Comparison of ENCODE assay signal across 11 cellular contexts in the genomic region with DNA sequence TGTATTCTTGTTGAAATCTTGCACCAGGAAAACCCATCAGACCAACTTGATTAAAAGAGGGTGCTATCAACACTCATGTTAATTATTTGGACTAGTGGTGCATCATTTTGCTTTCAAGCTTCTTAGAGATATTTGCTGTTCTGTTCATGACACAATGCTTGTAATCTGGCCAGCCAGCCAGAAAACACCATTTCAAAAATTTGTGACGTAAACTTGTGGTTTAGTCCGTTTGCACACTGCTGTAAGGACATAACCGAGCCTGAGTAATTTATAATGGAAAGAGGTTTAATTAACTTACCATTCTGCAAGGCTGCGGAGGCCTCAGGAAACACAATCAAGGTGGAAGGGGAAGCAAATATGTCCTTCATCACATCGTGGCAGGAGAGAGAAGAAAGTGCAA.
DNase-seq lines count a peak whose midpoint lies in the region; ATAC-seq and TF ChIP-seq lines count a peak whose summit lies in the region.
"Had no signal": no experiment of that assay in that cellular context is flagged by ENCODE, and none has a peak within 500 bp of the region (broad histone marks: within the 10 kb centered on the region; RNA-seq: fewer than 3 reads in every experiment).

No MANE protein-coding gene starts in this region.

- no peak overlapping the region for H3K4me2 ChIP-seq in DND-41 (ENCODE audit: insufficient read depth, low read length)
- no peak overlapping the region for H3K4me2 ChIP-seq in parathyroid adenoma (ENCODE audit: low read length)

- H3K27ac ChIP-seq in DND-41 (ENCODE audit: low read length) (peak overlapping the region; percentile 62), parathyroid adenoma (peak overlapping the region; percentile 26)

- no peaks in the 10 kb centered on the region for H4K20me1 ChIP-seq in DND-41 (ENCODE audit: insufficient read depth, low read length)

- H3K36me3 ChIP-seq in DND-41 (ENCODE audit: insufficient read depth, low read length) (no peaks in the 10 kb centered on the region), parathyroid adenoma (ENCODE audit: control insufficient read depth, insufficient read depth, low read length) (no peaks in the 10 kb centered on the region)

- no peak for TF ChIP-seq CTCF in DND-41 (IDR thresholded peaks at IDR 0.05; ENCODE audit: borderline replicate concordance, extremely low read depth, low read length, poor library complexity, severe bottlenecking)
- no peak for TF ChIP-seq CTCF in parathyroid adenoma (IDR thresholded peaks at IDR 0.05)

- no peak overlapping the region for H3K4me3 ChIP-seq in DND-41 (ENCODE audit: low read depth in 1 of 2, low read length in 2 of 2)
- H3K4me3 ChIP-seq in parathyroid adenoma (ENCODE audit: low read depth, low read length) = no peak overlapping the region

- H3K27ac Mint-ChIP-seq in activated CD4-positive, alpha-beta T cell treated with anti-CD3 and anti-CD28 coated beads for 36 hours = no peak overlapping the region
- H3K27ac Mint-ChIP-seq: activated CD8-positive, alpha-beta memory T cell treated with anti-CD3 and anti-CD28 coated beads, Interleukin-2, amount 10 ng/mL, durations not matched to agents 7 days and 5 days; CD4-positive, alpha-beta memory T cell had no signal

- H3K36me3 Mint-ChIP-seq in activated CD4-positive, alpha-beta T cell treated with anti-CD3 and anti-CD28 coated beads for 36 hours (ENCODE audit: low read depth) = no peaks in the 10 kb centered on the region
- H3K36me3 Mint-ChIP-seq: CD4-positive, alpha-beta memory T cell had no signal

- POLR2A ChIA-PET in activated CD4-positive, alpha-beta T cell treated with anti-CD3 and anti-CD28 coated beads for 36 hours (lab: Charles Lee) = no interaction called here
- POLR2A ChIA-PET in HEK293T (lab: Yijun Ruan, JAX) = no interaction called here

- H2AFZ ChIP-seq in DND-41 (ENCODE audit: low read depth, low read length) = no peak overlapping the region
- H2AFZ ChIP-seq in parathyroid adenoma = no peak overlapping the region

- H3K4me1 Mint-ChIP-seq in activated CD4-positive, alpha-beta T cell treated with anti-CD3 and anti-CD28 coated beads for 36 hours = peaks cover 11% of the 10 kb centered on the region

- intact Hi-C loops in activated CD4-positive, alpha-beta T cell treated with anti-CD3 and anti-CD28 coated beads for 36 hours (cut with DNase I, micrococcal nuclease) = no loop called here

- no peaks in the 10 kb centered on the region for H3K9me3 ChIP-seq in DND-41 (ENCODE audit: insufficient read depth, low read length, severe bottlenecking)
- no peaks in the 10 kb centered on the region for H3K9me3 ChIP-seq in parathyroid adenoma (ENCODE audit: control insufficient read depth, low read length)

- H3K4me3 Mint-ChIP-seq in activated CD4-positive, alpha-beta T cell treated with anti-CD3 and anti-CD28 coated beads for 36 hours = no peak overlapping the region
- H3K4me3 Mint-ChIP-seq: activated CD8-positive, alpha-beta memory T cell treated with anti-CD3 and anti-CD28 coated beads, Interleukin-2, amount 10 ng/mL, durations not matched to agents 7 days and 5 days; CD4-positive, alpha-beta memory T cell had no signal

- H3K9me3 Mint-ChIP-seq in activated CD4-positive, alpha-beta T cell treated with anti-CD3 and anti-CD28 coated beads for 36 hours (ENCODE audit: low read depth) = no peaks in the 10 kb centered on the region

- H3K9ac ChIP-seq in DND-41 (ENCODE audit: low read depth, low read length) (no peak overlapping the region), parathyroid adenoma (no peak overlapping the region)

- H3K79me2 ChIP-seq in DND-41 (ENCODE audit: insufficient read depth, low read length) (no peaks in the 10 kb centered on the region), parathyroid adenoma (no peaks in the 10 kb centered on the region)

- no peak for ATAC-seq in DND-41 (ENCODE audit: insufficient read depth, low read depth)
- ATAC-seq in activated CD4-positive, alpha-beta T cell treated with anti-CD3 and anti-CD28 coated beads for 36 hours = no peak
- ATAC-seq: activated CD8-positive, alpha-beta memory T cell treated with anti-CD3 and anti-CD28 coated beads, Interleukin-2, amount 10 ng/mL, durations not matched to agents 7 days and 5 days had no signal

- H3K4me1 ChIP-seq in DND-41 (ENCODE audit: insufficient read depth, low read length) (peaks cover 51% of the 10 kb centered on the region), parathyroid adenoma (no peaks in the 10 kb centered on the region)

- CTCF ChIA-PET in activated CD4-positive, alpha-beta T cell treated with anti-CD3 and anti-CD28 coated beads for 36 hours (lab: Charles Lee) = interaction anchor here (0.6 to 0.7 kb wide), 2 partner anchors 157 to 433 kb away, joined by 3 read pairs; no protein-coding TSS in a partner anchor
- CTCF ChIA-PET in HEK293T (lab: Yijun Ruan, JAX) = no interaction called here

- DNase-seq in DND-41 (no peak), NOMO-1 treated with dmso at 0.1 percent for 144 hours (lab: John Stamatoyannopoulos, UW; ENCODE audit: unreplicated experiment) (peak; percentile 24), fibroblast of the conjunctiva (ENCODE audit: low read depth) (peak; percentile 18), NCI-H1417 treated with DMSO at 0.1 percent for 48 hours (lab: John Stamatoyannopoulos, UW) (no peak), NCI-H510A treated with DMSO at 0.1 percent for 48 hours (lab: John Stamatoyannopoulos, UW) (no peak), HEK293T (ENCODE audit: extremely low spot score) (no peak)
- DNase-seq in activated CD4-positive, alpha-beta T cell treated with anti-CD3 and anti-CD28 coated beads for 36 hours = no peak
- DNase-seq: activated CD8-positive, alpha-beta memory T cell treated with anti-CD3 and anti-CD28 coated beads, Interleukin-2, amount 10 ng/mL, durations not matched to agents 7 days and 5 days; CD4-positive, alpha-beta memory T cell; stimulated activated CD4-positive, alpha-beta T cell treated with anti-CD3 and anti-CD28 coated beads, Interleukin-1b, Interleukin-23, amount 100 ng/mL, for 48 hours had no signal

- H3K27me3 ChIP-seq in DND-41 (ENCODE audit: insufficient read depth, low read length, poor library complexity) (no peaks in the 10 kb centered on the region), parathyroid adenoma (ENCODE audit: control insufficient read depth, insufficient read depth, low read length) (no peaks in the 10 kb centered on the region)

- no peaks in the 10 kb centered on the region for H3K27me3 Mint-ChIP-seq in activated CD4-positive, alpha-beta T cell treated with anti-CD3 and anti-CD28 coated beads for 36 hours
- H3K27me3 Mint-ChIP-seq: activated CD8-positive, alpha-beta memory T cell treated with anti-CD3 and anti-CD28 coated beads, Interleukin-2, amount 10 ng/mL, durations not matched to agents 7 days and 5 days; CD4-positive, alpha-beta memory T cell had no signal

TF ChIP-seq in HEK293T, 16 proteins besides CTCF, POLR2A, EP300 and RAD21:
- TF ChIP-seq FOXM1 (IDR thresholded peaks at IDR 0.05; ENCODE audit: borderline replicate concordance) (no peak), BHLHE40 (IDR thresholded peaks at IDR 0.05; ENCODE audit: borderline replicate concordance) (no peak), SUZ12 (IDR thresholded peaks at IDR 0.05) (no peak), FOXK2 (IDR thresholded peaks at IDR 0.05) (no peak), LEF1 (IDR thresholded peaks at IDR 0.05; ENCODE audit: borderline replicate concordance) (no peak), SP1 (IDR thresholded peaks at IDR 0.05) (no peak), L3MBTL2 (conservative IDR thresholded peaks at IDR 0.05) (no peak), FOXA1 (IDR thresholded peaks at IDR 0.05) (no peak), NFRKB (IDR thresholded peaks at IDR 0.05) (no peak)
- TF ChIP-seq, protein P1, sequence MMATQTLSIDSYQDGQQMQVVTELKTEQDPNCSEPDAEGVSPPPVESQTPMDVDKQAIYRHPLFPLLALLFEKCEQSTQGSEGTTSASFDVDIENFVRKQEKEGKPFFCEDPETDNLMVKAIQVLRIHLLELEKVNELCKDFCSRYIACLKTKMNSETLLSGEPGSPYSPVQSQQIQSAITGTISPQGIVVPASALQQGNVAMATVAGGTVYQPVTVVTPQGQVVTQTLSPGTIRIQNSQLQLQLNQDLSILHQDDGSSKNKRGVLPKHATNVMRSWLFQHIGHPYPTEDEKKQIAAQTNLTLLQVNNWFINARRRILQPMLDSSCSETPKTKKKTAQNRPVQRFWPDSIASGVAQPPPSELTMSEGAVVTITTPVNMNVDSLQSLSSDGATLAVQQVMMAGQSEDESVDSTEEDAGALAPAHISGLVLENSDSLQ (IDR thresholded peaks at IDR 0.05) = no peak

Comparison
In these comparisons a context has a peak if more than half of its experiments do, and no peak if none do; other contexts are left out.
1. DNase-seq: peak in NOMO-1 treated with dmso at 0.1 percent for 144 hours (single experiment) and fibroblast of the conjunctiva (single experiment); none in DND-41 (single experiment), activated CD4-positive, alpha-beta T cell treated with anti-CD3 and anti-CD28 coated beads for 36 hours (single experiment), NCI-H1417 treated with DMSO at 0.1 percent for 48 hours (single experiment), NCI-H510A treated with DMSO at 0.1 percent for 48 hours (single experiment) and HEK293T (single experiment).